In the genomic region with DNA sequence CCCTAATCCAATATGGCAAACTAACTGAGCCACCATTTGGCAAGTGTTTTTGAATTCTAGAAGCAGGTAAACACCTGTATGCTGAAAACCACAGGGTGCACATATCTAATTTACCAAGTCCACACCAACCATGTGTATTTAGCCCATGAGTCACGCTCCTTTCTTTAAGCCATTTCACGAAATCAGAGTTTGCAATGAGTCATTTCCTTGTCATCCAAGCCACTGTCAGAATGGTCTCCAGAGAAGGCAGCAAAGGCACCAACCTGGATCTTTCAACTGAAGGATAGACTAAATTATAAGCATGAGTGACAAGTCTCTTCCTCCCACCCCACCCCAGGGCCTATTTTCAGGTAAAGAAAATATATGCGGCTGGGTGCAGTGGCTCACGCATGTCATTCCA, we compare ENCODE assay signal across 8 cellular contexts.
DNase-seq lines count a peak whose midpoint lies in the region; ATAC-seq and TF ChIP-seq lines count a peak whose summit lies in the region.

No MANE protein-coding gene starts in this region.

- peaks cover 87% of the 10 kb centered on the region for H3K36me3 Mint-ChIP-seq in activated B cell treated with CpG ODN at 0.5 μM for 24 hours (ENCODE audit: low read depth)
- H3K36me3 Mint-ChIP-seq in memory B cell: peaks cover 54% of the 10 kb centered on the region

- H3K27me3 Mint-ChIP-seq in activated B cell treated with CpG ODN at 0.5 μM for 24 hours: no peaks in the 10 kb centered on the region
- H3K27me3 Mint-ChIP-seq in memory B cell: no peaks in the 10 kb centered on the region

- H3K9me3 Mint-ChIP-seq in activated B cell treated with CpG ODN at 0.5 μM for 24 hours: no peaks in the 10 kb centered on the region
- no peaks in the 10 kb centered on the region for H3K9me3 Mint-ChIP-seq in memory B cell

- H3K4me3 Mint-ChIP-seq in activated B cell treated with CpG ODN at 0.5 μM for 24 hours (no peak overlapping the region), memory B cell (no peak overlapping the region)

- H3K27ac Mint-ChIP-seq in activated B cell treated with CpG ODN at 0.5 μM for 24 hours (peak overlapping the region; percentile 79), memory B cell (peak overlapping the region; percentile 91)

- DNase-seq in NCI-H1417 (lab: John Stamatoyannopoulos, UW): peak in 2 of 3 experiments; percentile 6 to 41
- DNase-seq in NCI-H1417 treated with DMSO at 0.1 percent for 48 hours (lab: John Stamatoyannopoulos, UW): no peak
- no peak for DNase-seq in activated B cell treated with CpG ODN at 0.5 μM for 24 hours
- DNase-seq in memory B cell (ENCODE audit: low spot score in 2 of 2): no peak
- DNase-seq in GDM1 (lab: John Stamatoyannopoulos, UW): no peak
- DNase-seq in central memory CD4-positive, alpha-beta T cell: no peak

- intact Hi-C loops in activated B cell treated with CpG ODN at 0.5 μM for 24 hours (cut with micrococcal nuclease): no loop called here

- CTCF ChIA-PET in activated B cell treated with CpG ODN at 0.5 μM for 24 hours (lab: Charles Lee): no interaction called here

- no peak for TF ChIP-seq CTCF in activated B cell treated with CpG ODN at 0.5 μM for 24 hours (IDR thresholded peaks at IDR 0.05)

- peak; percentile 39 for ATAC-seq in HG02798 (IDR thresholded peaks at IDR 0.05; ENCODE audit: poor library complexity, unreplicated experiment)
- peak; percentile 43 for ATAC-seq in activated B cell treated with CpG ODN at 0.5 μM for 24 hours (ENCODE audit: low read depth)
- no peak for ATAC-seq in memory B cell (ENCODE audit: low read depth)
- ATAC-seq in HG02973 (IDR thresholded peaks at IDR 0.05; ENCODE audit: unreplicated experiment): no peak

- H3K4me1 Mint-ChIP-seq in activated B cell treated with CpG ODN at 0.5 μM for 24 hours: peaks cover 85% of the 10 kb centered on the region
- peaks cover 50% of the 10 kb centered on the region for H3K4me1 Mint-ChIP-seq in memory B cell

- POLR2A ChIA-PET in activated B cell treated with CpG ODN at 0.5 μM for 24 hours (lab: Charles Lee): no interaction called here

Comparison
In these comparisons a context has a peak if more than half of its experiments do, and no peak if none do; other contexts are left out.
1. DNase-seq: peak in NCI-H1417 (2 of 3); none in NCI-H1417 treated with DMSO at 0.1 percent for 48 hours (single experiment), activated B cell treated with CpG ODN at 0.5 μM for 24 hours (single experiment), memory B cell (0 of 2), GDM1 (single experiment) and central memory CD4-positive, alpha-beta T cell (single experiment).
2. ATAC-seq: peak in HG02798 (single experiment) and activated B cell treated with CpG ODN at 0.5 μM for 24 hours (single experiment); none in memory B cell (single experiment) and HG02973 (single experiment).